In the genomic region with DNA sequence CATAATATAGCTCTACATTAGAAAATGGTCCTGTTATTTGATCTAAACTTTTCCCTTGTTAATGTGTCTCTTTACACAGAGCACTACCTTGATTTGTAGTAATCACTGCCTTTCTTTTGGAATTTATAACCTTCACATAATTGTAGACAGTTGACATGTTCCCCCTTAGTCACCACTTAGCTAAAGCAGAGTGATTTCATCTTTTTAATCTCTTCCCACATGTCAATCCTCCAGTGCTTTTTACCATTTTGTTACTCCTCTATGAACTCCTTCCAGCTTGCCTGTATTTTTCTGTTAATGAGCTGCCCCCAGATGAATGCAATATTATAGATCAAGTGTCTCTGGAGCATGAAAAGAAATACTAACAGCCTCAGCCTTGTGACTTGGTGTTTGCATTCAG, we compare ENCODE assay signal across 30 cellular contexts. TPM values are rescaled to one million over a fixed set of nuclear protein-coding genes. Genes with fewer than 3 reads are reported as not detected.
"Had no signal": no experiment of that assay in that cellular context is flagged by ENCODE, and none has a peak within 500 bp of the region (broad histone marks: within the 10 kb centered on the region; RNA-seq: fewer than 3 reads in every experiment).

No MANE protein-coding gene starts in this region.

- H3K9me3 ChIP-seq: ascending aorta, body of pancreas had no signal

- H3K27ac ChIP-seq: ascending aorta, body of pancreas, KMS-11, PC-9 had no signal

- H3K4me1 ChIP-seq: ascending aorta, body of pancreas had no signal

- H3K4me3 ChIP-seq: ascending aorta, body of pancreas, PC-9 had no signal

- H3K36me3 ChIP-seq: ascending aorta had no signal

- H3K4me2 ChIP-seq: KMS-11, PC-9 had no signal

- H2AFZ ChIP-seq: PC-9 had no signal

- DNase-seq: activated B cell treated with CpG ODN at 0.5 μM for 24 hours; activated CD4-positive, alpha-beta T cell treated with anti-CD3 and anti-CD28 coated beads for 1 hour; activated CD4-positive, alpha-beta T cell treated with anti-CD3 and anti-CD28 coated beads, Interleukin-2, amount 10 ng/mL, durations not matched to agents 24 days and 14 days; activated CD4-positive, alpha-beta T cell treated with anti-CD3 and anti-CD28 coated beads, Interleukin-2, amount 50 U/mL, for 48 hours; activated CD8-positive, alpha-beta memory T cell treated with anti-CD3 and anti-CD28 coated beads, Interleukin-2, amount 10 ng/mL, durations not matched to agents 7 days and 5 days; activated effector memory CD4-positive, alpha-beta T cell treated with anti-CD3 and anti-CD28 coated beads, Interleukin-2, amount 50 U/mL, for 16 hours; activated naive CD4-positive, alpha-beta T cell treated with Interleukin-2 at 50 U/mL for 16 hours; activated naive CD8-positive, alpha-beta T cell treated with anti-CD3 and anti-CD28 coated beads, Interleukin-2, amount 50 U/mL, for 24 hours; activated T-cell treated with anti-CD3 and anti-CD28 coated beads, Interleukin-2, amount 50 U/mL, for 4 hours; amniotic stem cell; body of pancreas; central memory CD4-positive, alpha-beta T cell; NCI-H1105 treated with DMSO at 0.1 percent for 48 hours; NCI-H1436 treated with DMSO at 0.1 percent for 48 hours; NCI-H187; NCI-H2081 treated with DMSO at 0.1 percent for 48 hours; NCI-H2171 treated with DMSO at 0.1 percent for 48 hours; NCI-H226; NCI-H526 treated with DMSO at 0.1 percent for 48 hours; PC-9; SIG-M5; T-helper 17 cell; T-helper 9 cell had no signal

RNA-seq across cellular contexts. Expression of a gene that starts 2.6 kb away (rescaled TPM):
- total RNA-seq: activated B cell treated with CpG ODN at 0.5 μM for 24 hours; activated CD4-positive, alpha-beta T cell treated with anti-CD3 and anti-CD28 coated beads, Interleukin-2, amount 10 ng/mL, durations not matched to agents 24 days and 14 days; activated CD8-positive, alpha-beta memory T cell treated with anti-CD3 and anti-CD28 coated beads, Interleukin-2, amount 10 ng/mL, durations not matched to agents 7 days and 5 days; activated naive CD4-positive, alpha-beta T cell treated with anti-CD3 and anti-CD28 coated beads, Interleukin-2, amount 50 U/mL, for 72 hours; activated T-cell treated with anti-CD3 and anti-CD28 coated beads, Interleukin-2, amount 50 U/mL, for 4 hours; ascending aorta; body of pancreas; bronchial epithelial cell; MCF 10A; NCI-H460; PC-9; RPMI7951; T-helper 17 cell had no signal
